ENCODE assay signal across 16 cellular contexts in genomic region chrX:123399709-123400108, GRCh38.
DNase-seq lines count a peak whose midpoint lies in the region; ATAC-seq and FAIRE-seq lines count a peak whose summit lies in the region.
"Had no signal": no experiment of that assay in that cellular context is flagged by ENCODE, and none has a peak within 500 bp of the region (broad histone marks: within the 10 kb centered on the region; RNA-seq: fewer than 3 reads in every experiment).

No MANE protein-coding gene starts in this region.

- H3K27ac Mint-ChIP-seq in activated naive CD8-positive, alpha-beta T cell treated with anti-CD3 and anti-CD28 coated beads for 36 hours = no peak overlapping the region
- H3K27ac Mint-ChIP-seq: CD4-positive, CD25-positive, alpha-beta regulatory T cell had no signal

- H3K4me3 Mint-ChIP-seq in activated naive CD8-positive, alpha-beta T cell treated with anti-CD3 and anti-CD28 coated beads for 36 hours = no peak overlapping the region
- H3K4me3 Mint-ChIP-seq: CD4-positive, CD25-positive, alpha-beta regulatory T cell had no signal

- H3K36me3 Mint-ChIP-seq in activated naive CD8-positive, alpha-beta T cell treated with anti-CD3 and anti-CD28 coated beads for 36 hours = no peaks in the 10 kb centered on the region
- H3K36me3 Mint-ChIP-seq: CD4-positive, CD25-positive, alpha-beta regulatory T cell had no signal

- no peaks in the 10 kb centered on the region for H3K4me1 Mint-ChIP-seq in activated naive CD8-positive, alpha-beta T cell treated with anti-CD3 and anti-CD28 coated beads for 36 hours
- H3K4me1 Mint-ChIP-seq: CD4-positive, CD25-positive, alpha-beta regulatory T cell had no signal

- H3K27me3 Mint-ChIP-seq in activated naive CD8-positive, alpha-beta T cell treated with anti-CD3 and anti-CD28 coated beads for 36 hours = no peaks in the 10 kb centered on the region
- H3K27me3 Mint-ChIP-seq: CD4-positive, CD25-positive, alpha-beta regulatory T cell had no signal

- no peaks in the 10 kb centered on the region for H3K9me3 Mint-ChIP-seq in activated naive CD8-positive, alpha-beta T cell treated with anti-CD3 and anti-CD28 coated beads for 36 hours
- H3K9me3 Mint-ChIP-seq: CD4-positive, CD25-positive, alpha-beta regulatory T cell had no signal

- DNase-seq in EH (ENCODE audit: low read depth) = peak; percentile 44
- peak; percentile 57 for DNase-seq in M059J (ENCODE audit: low read depth)
- peak; percentile 7 for DNase-seq in putamen (ENCODE audit: low spot score)
- DNase-seq in stimulated activated CD4-positive, alpha-beta T cell treated with anti-CD3 and anti-CD28 coated beads, Interleukin-4, amount 100 ng/mL, for 24 hours = no peak
- no peak for DNase-seq in activated naive CD8-positive, alpha-beta T cell treated with anti-CD3 and anti-CD28 coated beads for 36 hours
- DNase-seq: ACHN; Calu3; CD4-positive, CD25-positive, alpha-beta regulatory T cell; DMS 273 treated with DMSO at 0.1 percent for 48 hours; GDM1; IMR-90; KBM-7 had no signal

- no peak for ATAC-seq in HG03457 (IDR thresholded peaks at IDR 0.05; ENCODE audit: unreplicated experiment)

- FAIRE-seq in colon (lab: Jason Lieb, UNC) = peak; percentile 18
- FAIRE-seq: GM12892, H1 had no signal

Comparison
In these comparisons a context has a peak if more than half of its experiments do, and no peak if none do; other contexts are left out.
1. DNase-seq: peak in EH (single experiment), M059J (single experiment) and putamen (single experiment); none in stimulated activated CD4-positive, alpha-beta T cell treated with anti-CD3 and anti-CD28 coated beads, Interleukin-4, amount 100 ng/mL, for 24 hours (single experiment) and activated naive CD8-positive, alpha-beta T cell treated with anti-CD3 and anti-CD28 coated beads for 36 hours (single experiment).